ENCODE assay signal across 18 cellular contexts in genomic region chr16:27491894-27492587, GRCh38. TPM values are rescaled to one million over a fixed set of nuclear protein-coding genes. Genes with fewer than 3 reads are reported as not detected.
A peak's percentile ranks its signal among the peaks of the same experiment; 100 is the strongest.
DNase-seq lines count a peak whose midpoint lies in the region; ATAC-seq and TF ChIP-seq lines count a peak whose summit lies in the region.
"Had no signal": no experiment of that assay in that cellular context is flagged by ENCODE, and none has a peak within 500 bp of the region (broad histone marks: within the 10 kb centered on the region; RNA-seq: fewer than 3 reads in every experiment).

No MANE protein-coding gene starts in this region.

- POLR2A ChIA-PET in CD8-positive, alpha-beta T cell (lab: Charles Lee): no interaction called here
- POLR2A ChIA-PET in PC-3 (lab: Charles Lee; ENCODE audit: unreplicated experiment): no interaction called here

- no peak overlapping the region for H2AFZ ChIP-seq in PC-3 (ENCODE audit: low read length)

- H3K4me1 ChIP-seq in CD8-positive, alpha-beta T cell (ENCODE audit: insufficient read depth, low read length): no peaks in the 10 kb centered on the region
- peaks cover 4% of the 10 kb centered on the region; the same call in 1 of the 2 replicates for H3K4me1 ChIP-seq in PC-3 (ENCODE audit: insufficient read depth, low read length)
- no peaks in the 10 kb centered on the region for H3K4me1 ChIP-seq in SJCRH30
- H3K4me1 ChIP-seq: breast epithelium had no signal

- H3K79me2 ChIP-seq in PC-3 (ENCODE audit: low read length): no peaks in the 10 kb centered on the region

- no peaks in the 10 kb centered on the region for H3K27me3 Mint-ChIP-seq in CD8-positive, alpha-beta T cell (ENCODE audit: low read depth)
- no peaks in the 10 kb centered on the region for H3K27me3 Mint-ChIP-seq in natural killer cell (ENCODE audit: low read depth in 2 of 2)
- H3K27me3 Mint-ChIP-seq: activated naive CD8-positive, alpha-beta T cell; CD4-positive, alpha-beta T cell; stimulated activated naive CD8-positive, alpha-beta T cell treated with anti-CD3 and anti-CD28 coated beads, Interleukin-15, Interleukin-2, amounts not matched to agents 100 ng/mL and 50 ng/mL, for 24 hours had no signal

- no peaks in the 10 kb centered on the region for H3K9me3 ChIP-seq in CD8-positive, alpha-beta T cell (ENCODE audit: low read length)
- no peaks in the 10 kb centered on the region for H3K9me3 ChIP-seq in PC-3 (ENCODE audit: low read length)
- no peaks in the 10 kb centered on the region for H3K9me3 ChIP-seq in SJCRH30 (replicated peaks)
- H3K9me3 ChIP-seq: breast epithelium had no signal

- H3K36me3 Mint-ChIP-seq in CD8-positive, alpha-beta T cell: peaks cover 93% of the 10 kb centered on the region
- peaks cover 16% of the 10 kb centered on the region for H3K36me3 Mint-ChIP-seq in natural killer cell

- no peak overlapping the region for H3K9ac ChIP-seq in PC-3 (ENCODE audit: low read length)

- H3K36me3 ChIP-seq in CD8-positive, alpha-beta T cell (ENCODE audit: insufficient read depth, low read length): peaks cover 43% of the 10 kb centered on the region
- peaks cover 12% of the 10 kb centered on the region for H3K36me3 ChIP-seq in PC-3 (ENCODE audit: low read depth, low read length)
- H3K36me3 ChIP-seq in SJCRH30: peaks cover 54% of the 10 kb centered on the region

- H3K4me3 Mint-ChIP-seq in CD8-positive, alpha-beta T cell: no peak overlapping the region
- H3K4me3 Mint-ChIP-seq in natural killer cell: peak overlapping the region; percentile 86
- H3K4me3 Mint-ChIP-seq: activated naive CD8-positive, alpha-beta T cell; CD4-positive, alpha-beta T cell; neural crest cell; stimulated activated naive CD8-positive, alpha-beta T cell treated with anti-CD3 and anti-CD28 coated beads, Interleukin-15, Interleukin-2, amounts not matched to agents 100 ng/mL and 50 ng/mL, for 24 hours had no signal

- H4K20me1 ChIP-seq in PC-3 (ENCODE audit: low read length): no peaks in the 10 kb centered on the region

- H3K4me1 Mint-ChIP-seq in CD8-positive, alpha-beta T cell (ENCODE audit: low read depth): peaks cover 3% of the 10 kb centered on the region
- peaks cover 25 to 27% of the 10 kb centered on the region in 2 donors for H3K4me1 Mint-ChIP-seq in natural killer cell
- H3K4me1 Mint-ChIP-seq: neural crest cell had no signal

- H3K27ac Mint-ChIP-seq in CD8-positive, alpha-beta T cell: peak overlapping the region; percentile 87
- peak overlapping the region; percentile 97 to 99 for H3K27ac Mint-ChIP-seq in natural killer cell
- H3K27ac Mint-ChIP-seq: activated naive CD8-positive, alpha-beta T cell; CD4-positive, alpha-beta T cell; stimulated activated naive CD8-positive, alpha-beta T cell treated with anti-CD3 and anti-CD28 coated beads, Interleukin-15, Interleukin-2, amounts not matched to agents 100 ng/mL and 50 ng/mL, for 24 hours had no signal

- H3K4me2 ChIP-seq in PC-3 (ENCODE audit: low read length): no peak overlapping the region

- no TSS peak for BruUV-seq in PC-3 (replicated peaks; lab: Mats Ljungman, UMichigan)

- no peaks in the 10 kb centered on the region for H3K9me3 Mint-ChIP-seq in CD8-positive, alpha-beta T cell
- no peaks in the 10 kb centered on the region for H3K9me3 Mint-ChIP-seq in natural killer cell
- H3K9me3 Mint-ChIP-seq: CD4-positive, alpha-beta T cell; neural crest cell; stimulated activated naive CD8-positive, alpha-beta T cell treated with anti-CD3 and anti-CD28 coated beads, Interleukin-15, Interleukin-2, amounts not matched to agents 100 ng/mL and 50 ng/mL, for 24 hours had no signal

- no peak overlapping the region for H3K27ac ChIP-seq in CD8-positive, alpha-beta T cell (ENCODE audit: low read depth, low read length)
- H3K27ac ChIP-seq in PC-3 (ENCODE audit: low read length) (no peak overlapping the region), SJCRH30 (no peak overlapping the region)

- TF ChIP-seq CTCF in CD8-positive, alpha-beta T cell (IDR thresholded peaks at IDR 0.05): no peak
- TF ChIP-seq CTCF in PC-3 (conservative IDR thresholded peaks at IDR 0.05; ENCODE audit: low read depth, low read length) (no peak), epithelial cell of esophagus (IDR thresholded peaks at IDR 0.05; ENCODE audit: insufficient read depth, low read depth, low read length, missing control alignments) (no peak), natural killer cell (IDR thresholded peaks at IDR 0.05) (peak; percentile 6)

- ATAC-seq in CD8-positive, alpha-beta T cell: peak; percentile 34
- ATAC-seq in PC-3: no peak; the same call in 1 of the 2 replicates
- peak; percentile 87 to 89 (median 88) for ATAC-seq in natural killer cell

- no peaks in the 10 kb centered on the region for H3F3A ChIP-seq in PC-3 (ENCODE audit: low read length, unreplicated experiment)

- DNase-seq in CD8-positive, alpha-beta T cell: peak in 2 of 7 experiments; percentile 13 to 14
- DNase-seq in PC-3 (peak; percentile 9), epithelial cell of esophagus (ENCODE audit: low read depth) (peak; percentile 18), natural killer cell (peak; percentile 58), SJCRH30 (no peak), NCI-H748 treated with DMSO at 0.1 percent for 48 hours (lab: John Stamatoyannopoulos, UW) (no peak), activated gamma-delta T cell (lab: John Stamatoyannopoulos, UW) (no peak), NCI-H1930 (lab: John Stamatoyannopoulos, UW) (no peak)
- DNase-seq: activated T-cell treated with anti-CD3 and anti-CD28 coated beads, Interleukin-2, amount 50 U/mL, for 1 hour; CD4-positive, alpha-beta T cell; GOT3; head of caudate nucleus; mesenchymal stem cell; NK-92 treated with Interleukin-12 subunit alpha and Interleukin-12 subunit beta, amount 100 ng/mL, for 24 hours had no signal

- no peaks in the 10 kb centered on the region for H3K9me2 ChIP-seq in PC-3 (replicated peaks; ENCODE audit: low read length)

- H3K27me3 ChIP-seq in CD8-positive, alpha-beta T cell (ENCODE audit: insufficient read depth, low read length): no peaks in the 10 kb centered on the region
- no peaks in the 10 kb centered on the region for H3K27me3 ChIP-seq in PC-3 (ENCODE audit: low read length)
- no peaks in the 10 kb centered on the region for H3K27me3 ChIP-seq in SJCRH30
- H3K27me3 ChIP-seq: breast epithelium had no signal

- CTCF ChIA-PET in CD8-positive, alpha-beta T cell (lab: Charles Lee): no interaction called here
- CTCF ChIA-PET in PC-3 (lab: Charles Lee): no interaction called here

- intact Hi-C loops in CD8-positive, alpha-beta T cell (cut with DNase I, micrococcal nuclease): no loop called here
- intact Hi-C loops in PC-3 (cut with micrococcal nuclease) (no loop called here), natural killer cell (cut with micrococcal nuclease) (no loop called here)

- H3K4me3 ChIP-seq in CD8-positive, alpha-beta T cell (ENCODE audit: low read depth, low read length): no peak overlapping the region
- H3K4me3 ChIP-seq in PC-3 (ENCODE audit: low read length) (no peak overlapping the region), epithelial cell of esophagus (ENCODE audit: low read length) (no peak overlapping the region), SJCRH30 (no peak overlapping the region)
- H3K4me3 ChIP-seq: breast epithelium had no signal

RNA-seq across cellular contexts. Expression of gene GTF3C1, which starts 57.7 kb away (rescaled TPM):
- 100 to 1,000 TPM; 110 to 114 TPM for total RNA-seq in CD8-positive, alpha-beta T cell
- total RNA-seq in PC-3 (2014; rRNA removed) (97.5 and 138 TPM in 2 replicates), natural killer cell (100 to 1,000 TPM; 111 to 160 (median 125) TPM)
- total RNA-seq in SJCRH30 (2014; rRNA removed; shearing (Covaris generic)): 113 and 124 TPM in 2 replicates

RNA-seq across cellular contexts. Expression of gene KATNIP, which starts 57.9 kb away (rescaled TPM):
- total RNA-seq in CD8-positive, alpha-beta T cell: 10 to 100 TPM; 16.0 to 18.9 TPM
- total RNA-seq in PC-3 (2014; rRNA removed): 19.0 and 30.0 TPM in 2 replicates
- total RNA-seq in natural killer cell: 10 to 100 TPM; 32.6 to 38.4 (median 32.7) TPM
- 16.2 and 18.6 TPM in 2 replicates for total RNA-seq in SJCRH30 (2014; rRNA removed; shearing (Covaris generic))

Comparison
In these comparisons a context has a peak if more than half of its experiments do, and no peak if none do; other contexts are left out.
1. DNase-seq: peak in PC-3 (single experiment), epithelial cell of esophagus (single experiment) and natural killer cell (single experiment); none in SJCRH30 (0 of 2), NCI-H748 treated with DMSO at 0.1 percent for 48 hours (single experiment), activated gamma-delta T cell (single experiment) and NCI-H1930 (0 of 2).